ENCODE assay signal across 10 cellular contexts in genomic region chr2:100197643-100198153, GRCh38. TPM values are rescaled to one million over a fixed set of nuclear protein-coding genes. Genes with fewer than 3 reads are reported as not detected.
A peak's percentile ranks its signal among the peaks of the same experiment; 100 is the strongest.
DNase-seq lines count a peak whose midpoint lies in the region; ATAC-seq, FAIRE-seq and TF ChIP-seq lines count a peak whose summit lies in the region.
"Had no signal": no experiment of that assay in that cellular context is flagged by ENCODE, and none has a peak within 500 bp of the region (broad histone marks: within the 10 kb centered on the region; RNA-seq: fewer than 3 reads in every experiment).

No MANE protein-coding gene starts in this region.

- H3K4me1 Mint-ChIP-seq in osteocyte (ENCODE audit: unreplicated experiment): peaks cover 44% of the 10 kb centered on the region
- no peaks in the 10 kb centered on the region for H3K4me1 Mint-ChIP-seq in activated naive CD4-positive, alpha-beta T cell treated with anti-CD3 and anti-CD28 coated beads for 36 hours (ENCODE audit: low read depth)
- H3K4me1 Mint-ChIP-seq in activated naive CD8-positive, alpha-beta T cell treated with anti-CD3 and anti-CD28 coated beads, Interleukin-2, amount 50 U/mL, for 24 hours: peaks cover 4% of the 10 kb centered on the region

- no peak overlapping the region for H3K27ac ChIP-seq in WERI-Rb-1

- peak overlapping the region; percentile 1 for H3K4me3 ChIP-seq in AG10803 (ENCODE audit: low read length)
- H3K4me3 ChIP-seq in WERI-Rb-1 (ENCODE audit: low read depth, low read length): no peak overlapping the region

- peak; percentile 87 for DNase-seq in AG10803 (ENCODE audit: low read depth)
- peak; percentile 66 for DNase-seq in WERI-Rb-1
- DNase-seq in Right ventricle myocardium superior: peak; percentile 84
- DNase-seq in osteocyte (ENCODE audit: extremely low spot score, unreplicated experiment): peak; percentile 89
- DNase-seq in H54 (ENCODE audit: insufficient read length, low spot score): no peak
- no peak for DNase-seq in activated gamma-delta T cell treated with Interleukin-2 at 50 U/mL for 16 hours
- no peak for DNase-seq in activated naive CD4-positive, alpha-beta T cell treated with anti-CD3 and anti-CD28 coated beads for 36 hours
- DNase-seq in activated naive CD8-positive, alpha-beta T cell treated with anti-CD3 and anti-CD28 coated beads, Interleukin-2, amount 50 U/mL, for 24 hours: no peak
- DNase-seq: PC-3 had no signal

- H3K27me3 Mint-ChIP-seq in osteocyte (ENCODE audit: unreplicated experiment): no peaks in the 10 kb centered on the region
- H3K27me3 Mint-ChIP-seq in activated naive CD4-positive, alpha-beta T cell treated with anti-CD3 and anti-CD28 coated beads for 36 hours (ENCODE audit: low read depth): no peaks in the 10 kb centered on the region
- H3K27me3 Mint-ChIP-seq in activated naive CD8-positive, alpha-beta T cell treated with anti-CD3 and anti-CD28 coated beads, Interleukin-2, amount 50 U/mL, for 24 hours: no peaks in the 10 kb centered on the region

- no peak for FAIRE-seq in H54 (lab: Jason Lieb, UNC)
- FAIRE-seq: bronchial epithelial cell had no signal

- CTCF ChIA-PET in activated naive CD4-positive, alpha-beta T cell treated with anti-CD3 and anti-CD28 coated beads for 36 hours (lab: Charles Lee): no interaction called here

- H3K36me3 Mint-ChIP-seq in osteocyte (ENCODE audit: unreplicated experiment): no peaks in the 10 kb centered on the region
- no peaks in the 10 kb centered on the region for H3K36me3 Mint-ChIP-seq in activated naive CD4-positive, alpha-beta T cell treated with anti-CD3 and anti-CD28 coated beads for 36 hours (ENCODE audit: low read depth)
- no peaks in the 10 kb centered on the region for H3K36me3 Mint-ChIP-seq in activated naive CD8-positive, alpha-beta T cell treated with anti-CD3 and anti-CD28 coated beads, Interleukin-2, amount 50 U/mL, for 24 hours (ENCODE audit: low read depth)

- no peak for TF ChIP-seq POLR2A in H54 (IDR thresholded peaks at IDR 0.05; ENCODE audit: low read depth, low read length)

- peak; percentile 83 for ATAC-seq in Right ventricle myocardium superior (ENCODE audit: poor library complexity)
- no peak for ATAC-seq in activated naive CD8-positive, alpha-beta T cell treated with anti-CD3 and anti-CD28 coated beads, Interleukin-2, amount 50 U/mL, for 24 hours
- ATAC-seq: PC-3 had no signal

- TF ChIP-seq CTCF in AG10803 (conservative IDR thresholded peaks at IDR 0.05; ENCODE audit: low read length): no peak
- TF ChIP-seq CTCF in WERI-Rb-1 (IDR thresholded peaks at IDR 0.05; ENCODE audit: low read depth, low read length): no peak
- no peak for TF ChIP-seq CTCF in osteocyte (IDR thresholded peaks at IDR 0.05)

- no peaks in the 10 kb centered on the region for H3K36me3 ChIP-seq in WERI-Rb-1

- H3K9me3 ChIP-seq in WERI-Rb-1 (ENCODE audit: severe bottlenecking): no peaks in the 10 kb centered on the region

- H3K4me3 Mint-ChIP-seq in osteocyte (ENCODE audit: unreplicated experiment): no peak overlapping the region
- H3K4me3 Mint-ChIP-seq in activated naive CD4-positive, alpha-beta T cell treated with anti-CD3 and anti-CD28 coated beads for 36 hours: no peak overlapping the region
- H3K4me3 Mint-ChIP-seq in activated naive CD8-positive, alpha-beta T cell treated with anti-CD3 and anti-CD28 coated beads, Interleukin-2, amount 50 U/mL, for 24 hours: no peak overlapping the region

- peak overlapping the region; percentile 85 for H3K27ac Mint-ChIP-seq in osteocyte (ENCODE audit: unreplicated experiment)
- no peak overlapping the region for H3K27ac Mint-ChIP-seq in activated naive CD4-positive, alpha-beta T cell treated with anti-CD3 and anti-CD28 coated beads for 36 hours
- no peak overlapping the region for H3K27ac Mint-ChIP-seq in activated naive CD8-positive, alpha-beta T cell treated with anti-CD3 and anti-CD28 coated beads, Interleukin-2, amount 50 U/mL, for 24 hours

- no peaks in the 10 kb centered on the region for H3K9me3 Mint-ChIP-seq in osteocyte (ENCODE audit: unreplicated experiment)
- H3K9me3 Mint-ChIP-seq in activated naive CD4-positive, alpha-beta T cell treated with anti-CD3 and anti-CD28 coated beads for 36 hours: peaks cover 1% of the 10 kb centered on the region
- H3K9me3 Mint-ChIP-seq in activated naive CD8-positive, alpha-beta T cell treated with anti-CD3 and anti-CD28 coated beads, Interleukin-2, amount 50 U/mL, for 24 hours: no peaks in the 10 kb centered on the region

- H3K27me3 ChIP-seq in WERI-Rb-1 (ENCODE audit: insufficient read depth, low read depth, severe bottlenecking): no peaks in the 10 kb centered on the region

- intact Hi-C loops in Right ventricle myocardium superior (cut with DNase I): no loop called here
- intact Hi-C loops in activated naive CD4-positive, alpha-beta T cell treated with anti-CD3 and anti-CD28 coated beads for 36 hours (cut with micrococcal nuclease): no loop called here

RNA-seq across cellular contexts. Expression of gene AFF3, which starts 55.3 kb away (rescaled TPM):
- 7.6 TPM for total RNA-seq in Right ventricle myocardium superior
- total RNA-seq in osteocyte: 239 and 248 TPM in 2 replicates
- total RNA-seq in activated naive CD4-positive, alpha-beta T cell treated with anti-CD3 and anti-CD28 coated beads for 36 hours: 1 to 10 TPM; 1.5 to 2.1 TPM
- total RNA-seq: bronchial epithelial cell had no signal

Comparison
In these comparisons a context has a peak if more than half of its experiments do, and no peak if none do; other contexts are left out.
1. DNase-seq: peak in AG10803 (single experiment), WERI-Rb-1 (single experiment), Right ventricle myocardium superior (single experiment) and osteocyte (single experiment); none in H54 (single experiment), activated gamma-delta T cell treated with Interleukin-2 at 50 U/mL for 16 hours (single experiment), activated naive CD4-positive, alpha-beta T cell treated with anti-CD3 and anti-CD28 coated beads for 36 hours (single experiment) and activated naive CD8-positive, alpha-beta T cell treated with anti-CD3 and anti-CD28 coated beads, Interleukin-2, amount 50 U/mL, for 24 hours (single experiment).
2. RNA of gene AFF3, which starts 55.3 kb away (total RNA-seq): 239 to 248 TPM in osteocyte; 7.6 TPM in Right ventricle myocardium superior (single experiment) and 1.5 to 2.1 TPM in activated naive CD4-positive, alpha-beta T cell treated with anti-CD3 and anti-CD28 coated beads for 36 hours; every median in the first group is over 10 times any median in the second.